In genomic region chr7:32891046-32891799, GRCh38 we compare ENCODE assay signal across 8 cellular contexts. TPM values are rescaled to one million over a fixed set of nuclear protein-coding genes. Genes with fewer than 3 reads are reported as not detected.
A peak's percentile ranks its signal among the peaks of the same experiment; 100 is the strongest.
DNase-seq lines count a peak whose midpoint lies in the region; ATAC-seq, FAIRE-seq and TF ChIP-seq lines count a peak whose summit lies in the region.

Gene KBTBD2 (minus strand): TSS chr7:32891760. CDS start chr7:32879604, 12,156 bp downstream.

- H2AFZ ChIP-seq in endothelial cell of umbilical vein (ENCODE audit: low read depth, low read length), result peak within 1 kb of the TSS; percentile 70

- intact Hi-C loops in endothelial cell of umbilical vein (cut with micrococcal nuclease), result loop anchor here (1.0 to 5.0 kb wide), 2 partner anchors 401 to 836 kb away; partner anchors contain the start of gene LSM5

- H3K79me2 ChIP-seq in endothelial cell of umbilical vein (ENCODE audit: control insufficient read depth, insufficient read depth, low read length), result peaks cover 48% of the 10 kb centered on the region

- H3K4me1 Mint-ChIP-seq in CD4-positive, CD25-positive, alpha-beta regulatory T cell, result peaks cover 40 to 66% (median 51%) of the 10 kb centered on the region in 4 donors

- H3K9ac ChIP-seq in NT2/D1 (ENCODE audit: insufficient read length, low read depth) (peak within 1 kb of the TSS; percentile 89), endothelial cell of umbilical vein (replicated peaks; ENCODE audit: extremely low read depth, insufficient read depth, low read length) (peak within 1 kb of the TSS; percentile 100)

- no peaks in the 10 kb centered on the region for H3K36me3 ChIP-seq in CD4-positive, CD25-positive, alpha-beta regulatory T cell (ENCODE audit: control insufficient read depth, insufficient read depth, low read length)
- H3K36me3 ChIP-seq in NT2/D1 (ENCODE audit: insufficient read depth, insufficient read length, low read length) (no peaks in the 10 kb centered on the region), endothelial cell of umbilical vein (ENCODE audit: control insufficient read depth in 2 of 2, extremely low read depth in 1 of 2, insufficient read depth in 2 of 2, low read length in 2 of 2) (no peaks in the 10 kb centered on the region)

- BruUV-seq in endothelial cell of umbilical vein (replicated peaks; lab: Mats Ljungman, UMichigan), result no TSS peak

- TF ChIP-seq CTCF in endothelial cell of umbilical vein (IDR thresholded peaks at IDR 0.05; ENCODE audit: extremely low read depth in 1 of 2, insufficient read depth in 1 of 2, low read depth in 1 of 2, low read length in 2 of 2), result no peak

- peaks cover 5% of the 10 kb centered on the region for H3K27me3 Mint-ChIP-seq in CD4-positive, CD25-positive, alpha-beta regulatory T cell

- peak; percentile 8 for FAIRE-seq in endothelial cell of umbilical vein (lab: Jason Lieb, UNC)

- DNase-seq in CD4-positive, CD25-positive, alpha-beta regulatory T cell, result peak; percentile 76 to 89 (median 77)
- DNase-seq in NT2/D1 (ENCODE audit: low read depth, low spot score) (peak; percentile 83), endothelial cell of umbilical vein (ENCODE audit: low read depth, low spot score) (peak; percentile 93), middle frontal gyrus (ENCODE audit: extremely low spot score, low spot score) (peak; percentile 43)
- DNase-seq in activated CD8-positive, alpha-beta memory T cell treated with anti-CD3 and anti-CD28 coated beads, Interleukin-2, amount 50 U/mL, for 24 hours (ENCODE audit: extremely low read depth), result peak; percentile 60
- DNase-seq in stimulated activated CD8-positive, alpha-beta memory T cell treated with anti-CD3 and anti-CD28 coated beads, Interleukin-2, amount 100 ng/mL, for 1 hour (ENCODE audit: low read depth in 2 of 2), result peak; percentile 61 to 65

- CTCF ChIA-PET in endothelial cell of umbilical vein (lab: Charles Lee), result interaction anchor here (1.0 to 5.0 kb wide), 2 partner anchors 14 to 45 kb away, joined by 3 to 39 read pairs; no protein-coding TSS in a partner anchor

- peak; percentile 58 to 61 for ATAC-seq in CD4-positive, CD25-positive, alpha-beta regulatory T cell (ENCODE audit: low read depth in 2 of 2)
- peak; percentile 58 for ATAC-seq in GM19328 (IDR thresholded peaks at IDR 0.05; ENCODE audit: unreplicated experiment)
- peak; percentile 64 for ATAC-seq in HG03460 (IDR thresholded peaks at IDR 0.05; ENCODE audit: unreplicated experiment)

- peak within 1 kb of the TSS; percentile 97 for H3K4me2 ChIP-seq in endothelial cell of umbilical vein (ENCODE audit: insufficient read depth, low read length)

- H4K20me1 ChIP-seq in endothelial cell of umbilical vein (replicated peaks; ENCODE audit: control insufficient read depth, extremely low read depth, insufficient read depth, low read length), result peaks cover 13% of the 10 kb centered on the region

- H3K9me1 ChIP-seq in endothelial cell of umbilical vein (replicated peaks; ENCODE audit: control insufficient read depth, extremely low read depth, insufficient read depth, low read length), result no peaks in the 10 kb centered on the region

- TF ChIP-seq POLR2A in endothelial cell of umbilical vein (IDR thresholded peaks at IDR 0.05; ENCODE audit: low read depth, low read length), result peak; percentile 88

- POLR2A ChIA-PET in endothelial cell of umbilical vein (lab: Charles Lee), result no interaction called here

- no peaks in the 10 kb centered on the region for H3K27me3 ChIP-seq in CD4-positive, CD25-positive, alpha-beta regulatory T cell (ENCODE audit: control insufficient read depth, insufficient read depth, low read length)
- peaks cover 7% of the 10 kb centered on the region for H3K27me3 ChIP-seq in NT2/D1 (ENCODE audit: insufficient read depth, insufficient read length)
- H3K27me3 ChIP-seq in endothelial cell of umbilical vein (ENCODE audit: control insufficient read depth in 2 of 2, insufficient read depth in 2 of 2, low read length in 2 of 2), result no peaks in the 10 kb centered on the region

- dilution Hi-C loops in endothelial cell of umbilical vein (cut with MboI; ENCODE audit: extremely low pct_ligation_motif_present, low sequenced_read_pairs), result no loop called here

- H3K9me3 ChIP-seq in CD4-positive, CD25-positive, alpha-beta regulatory T cell (ENCODE audit: control insufficient read depth in 2 of 2, low read length in 2 of 2), result no peaks in the 10 kb centered on the region
- H3K9me3 ChIP-seq in NT2/D1 (ENCODE audit: insufficient read depth, low read length), result no peaks in the 10 kb centered on the region
- H3K9me3 ChIP-seq in endothelial cell of umbilical vein (replicated peaks; ENCODE audit: control insufficient read depth, insufficient read depth, low read length), result no peaks in the 10 kb centered on the region

- peaks cover 0 to 4% (median 0%) of the 10 kb centered on the region in 7 donors for H3K9me3 Mint-ChIP-seq in CD4-positive, CD25-positive, alpha-beta regulatory T cell

- peak within 1 kb of the TSS; percentile 95 to 100 (median 98) for H3K4me3 Mint-ChIP-seq in CD4-positive, CD25-positive, alpha-beta regulatory T cell

- H3K36me3 Mint-ChIP-seq in CD4-positive, CD25-positive, alpha-beta regulatory T cell, result peaks cover 7% of the 10 kb centered on the region

- H3K4me1 ChIP-seq in CD4-positive, CD25-positive, alpha-beta regulatory T cell (ENCODE audit: control insufficient read depth, insufficient read depth, low read length, poor library complexity, severe bottlenecking), result peaks cover 56% of the 10 kb centered on the region
- H3K4me1 ChIP-seq in NT2/D1 (ENCODE audit: insufficient read depth, insufficient read length), result no peaks in the 10 kb centered on the region
- peaks cover 46% of the 10 kb centered on the region for H3K4me1 ChIP-seq in endothelial cell of umbilical vein (ENCODE audit: control insufficient read depth, extremely low read depth, insufficient read depth, low read length)

- peak within 1 kb of the TSS; percentile 100 for H3K4me3 ChIP-seq in CD4-positive, CD25-positive, alpha-beta regulatory T cell (ENCODE audit: low read depth, low read length)
- H3K4me3 ChIP-seq in NT2/D1 (ENCODE audit: insufficient read length, low read depth) (peak within 1 kb of the TSS; percentile 78), endothelial cell of umbilical vein (replicated peaks in 1 of 3; ENCODE audit: insufficient read depth in 1 of 3, low read depth in 1 of 3, low read length in 3 of 3) (peak within 1 kb of the TSS; percentile 76 to 96 (median 90))

- H3K27ac ChIP-seq in CD4-positive, CD25-positive, alpha-beta regulatory T cell (ENCODE audit: insufficient read depth, low read length, poor library complexity, severe bottlenecking), result peak within 1 kb of the TSS; percentile 99
- H3K27ac ChIP-seq in endothelial cell of umbilical vein (ENCODE audit: insufficient read depth, low read depth, low read length), result peak within 1 kb of the TSS; percentile 99

- H3K27ac Mint-ChIP-seq in CD4-positive, CD25-positive, alpha-beta regulatory T cell, result peak within 1 kb of the TSS; percentile 100

TF ChIP-seq in endothelial cell of umbilical vein, 7 proteins besides CTCF, POLR2A, EP300 and RAD21:
- TF ChIP-seq MYC (IDR thresholded peaks at IDR 0.05; ENCODE audit: low read depth, low read length) (peak; percentile 52), POLR2AphosphoS5 (IDR thresholded peaks at IDR 0.05; ENCODE audit: insufficient read depth, low read depth, low read length) (peak; percentile 98)
- TF ChIP-seq, protein P1, sequence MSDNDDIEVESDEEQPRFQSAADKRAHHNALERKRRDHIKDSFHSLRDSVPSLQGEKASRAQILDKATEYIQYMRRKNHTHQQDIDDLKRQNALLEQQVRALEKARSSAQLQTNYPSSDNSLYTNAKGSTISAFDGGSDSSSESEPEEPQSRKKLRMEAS (IDR thresholded peaks at IDR 0.05; ENCODE audit: insufficient read depth, insufficient read length), result no peak

RNA-seq across cellular contexts. Expression of gene KBTBD2, which starts in this region (rescaled TPM):
- total RNA-seq in CD4-positive, CD25-positive, alpha-beta regulatory T cell, result 121 TPM
- polyA plus RNA-seq in CD4-positive, CD25-positive, alpha-beta regulatory T cell, result 10 to 100 TPM; 17.2 to 28.5 (median 21.1) TPM
- 36.6 and 37.0 TPM in 2 replicates for total RNA-seq in endothelial cell of umbilical vein
- polyA plus RNA-seq in endothelial cell of umbilical vein, result 19.8 and 24.8 TPM in 2 replicates
- 21.3 and 23.0 TPM in 2 replicates for polyA plus RNA-seq in endothelial cell of umbilical vein (2011; cell fraction: cytosol; rRNA removed)
- polyA plus RNA-seq in endothelial cell of umbilical vein (2011; cell fraction: nucleus; rRNA removed), result 44.7 and 52.5 TPM in 2 replicates
- 27.1 and 32.1 TPM in 2 replicates for polyA plus RNA-seq in endothelial cell of umbilical vein (2012)
- polyA minus RNA-seq in endothelial cell of umbilical vein, result 51.4 and 51.5 TPM in 2 replicates
- 16.2 TPM for polyA minus RNA-seq in endothelial cell of umbilical vein (2011; cell fraction: cytosol; rRNA and poly(A)+ RNA removed)
- polyA minus RNA-seq in endothelial cell of umbilical vein (2011; cell fraction: nucleus; rRNA and poly(A)+ RNA removed), result 65.4 and 86.4 TPM in 2 replicates

Comparison
In these comparisons a context has a peak if more than half of its experiments do, and no peak if none do; other contexts are left out.
1. Peak in every context shown above with its lines: DNase-seq, ATAC-seq, H3K4me3 ChIP-seq and H3K27ac ChIP-seq.
2. DNase-seq: peak in every context shown above with its lines; median percentile 93 in endothelial cell of umbilical vein; 83 in NT2/D1; 77 in CD4-positive, CD25-positive, alpha-beta regulatory T cell; 63 in stimulated activated CD8-positive, alpha-beta memory T cell treated with anti-CD3 and anti-CD28 coated beads, Interleukin-2, amount 100 ng/mL, for 1 hour; 60 in activated CD8-positive, alpha-beta memory T cell treated with anti-CD3 and anti-CD28 coated beads, Interleukin-2, amount 50 U/mL, for 24 hours; 43 in middle frontal gyrus.